Comparison of ENCODE assay signal across 1 cellular context in genomic region chr19:1060689-1061088, GRCh38.
TF ChIP-seq lines count a peak whose summit lies in the region.

No MANE protein-coding gene starts in this region.

TF ChIP-seq in HepG2, 621 proteins besides CTCF, POLR2A, EP300 and RAD21:
- peak; percentile 75 for TF ChIP-seq ZKSCAN1 (IDR thresholded peaks at IDR 0.05; ENCODE audit: low read length)
- TF ChIP-seq SRSF1 (optimal IDR thresholded peaks at IDR 0.05; ENCODE audit: low read depth, low read length) = no peak
